In the genomic region with DNA sequence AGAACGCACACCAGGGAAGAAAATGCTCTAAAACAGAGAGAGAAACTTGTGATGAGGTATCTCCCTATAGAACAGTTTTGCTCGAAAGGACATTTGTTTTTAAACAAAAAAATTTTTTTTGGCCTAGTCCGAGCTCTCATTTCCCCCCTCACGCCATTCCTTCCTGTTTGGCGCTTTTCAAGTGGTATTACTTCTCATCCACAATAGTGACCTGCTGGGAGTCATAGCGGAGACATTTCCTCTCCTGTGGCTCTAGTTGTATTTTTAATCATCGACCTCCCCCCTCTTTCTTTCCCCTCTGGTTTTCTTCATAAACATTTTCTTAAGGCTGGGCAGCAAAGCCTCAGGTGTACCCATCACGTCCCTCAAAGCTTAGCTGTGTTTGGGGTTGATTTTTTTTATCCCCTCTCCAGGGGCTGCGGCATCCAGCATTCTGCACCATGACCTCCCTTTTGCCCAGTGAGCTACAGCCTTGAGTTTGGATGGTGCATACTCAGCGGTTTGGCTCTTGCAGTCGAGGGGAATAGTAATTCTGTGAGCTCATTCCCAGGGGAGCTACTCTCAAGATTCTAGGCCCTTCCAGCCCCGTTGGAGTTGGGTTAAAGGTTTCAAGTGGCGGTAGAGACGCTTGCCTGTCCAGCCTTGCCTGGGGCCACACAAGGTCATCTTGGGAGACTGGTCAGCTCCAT, we compare ENCODE assay signal across 12 cellular contexts.
A peak's percentile ranks its signal among the peaks of the same experiment; 100 is the strongest.
DNase-seq lines count a peak whose midpoint lies in the region; ATAC-seq and TF ChIP-seq lines count a peak whose summit lies in the region.
"Had no signal": no experiment of that assay in that cellular context is flagged by ENCODE, and none has a peak within 500 bp of the region (broad histone marks: within the 10 kb centered on the region; RNA-seq: fewer than 3 reads in every experiment).

No MANE protein-coding gene starts in this region.

- peak overlapping the region; percentile 22 for H3K27ac Mint-ChIP-seq in activated naive CD4-positive, alpha-beta T cell treated with anti-CD3 and anti-CD28 coated beads, Interleukin-2, amount 50 U/mL, for 72 hours

- H3K36me3 ChIP-seq in lower lobe of right lung (no peaks in the 10 kb centered on the region), thymus (ENCODE audit: control insufficient read depth, insufficient read depth) (no peaks in the 10 kb centered on the region), H7 (replicated peaks; ENCODE audit: control insufficient read depth, insufficient read depth, low read length) (no peaks in the 10 kb centered on the region)

- peaks cover 4 to 20% of the 10 kb centered on the region in 2 donors for H3K36me3 Mint-ChIP-seq in activated naive CD4-positive, alpha-beta T cell treated with anti-CD3 and anti-CD28 coated beads, Interleukin-2, amount 50 U/mL, for 72 hours

- peaks cover 0 to 4% of the 10 kb centered on the region in 2 donors for H3K9me3 Mint-ChIP-seq in activated naive CD4-positive, alpha-beta T cell treated with anti-CD3 and anti-CD28 coated beads, Interleukin-2, amount 50 U/mL, for 72 hours

- DNase-seq in activated naive CD4-positive, alpha-beta T cell treated with anti-CD3 and anti-CD28 coated beads, Interleukin-2, amount 50 U/mL, for 72 hours (ENCODE audit: low spot score in 2 of 2), result no peak
- DNase-seq in activated naive CD4-positive, alpha-beta T cell treated with anti-CD3 and anti-CD28 coated beads, Interleukin-2, amount 50 U/mL, for 16 hours, result no peak
- peak; percentile 90 for DNase-seq in choroid plexus epithelial cell (ENCODE audit: low read depth)
- DNase-seq in lower lobe of right lung, result no peak
- DNase-seq in stimulated activated naive CD4-positive, alpha-beta T cell treated with Interleukin-2 at 50 U/mL for 16 hours (lab: John Stamatoyannopoulos, UW), result no peak
- no peak for DNase-seq in H7
- DNase-seq: GDM1, GOT3, NCI-H524 treated with DMSO at 0.1 percent for 48 hours, trophoblast cell had no signal

- H3K27me3 ChIP-seq in lower lobe of right lung (ENCODE audit: low read depth) (no peaks in the 10 kb centered on the region), thymus (ENCODE audit: control insufficient read depth, insufficient read depth) (no peaks in the 10 kb centered on the region), H7 (ENCODE audit: control insufficient read depth, insufficient read depth, low read length) (no peaks in the 10 kb centered on the region)

- no peak overlapping the region for H3K4me3 ChIP-seq in choroid plexus epithelial cell (ENCODE audit: low read depth, low read length)
- H3K4me3 ChIP-seq in lower lobe of right lung, result no peak overlapping the region
- no peak overlapping the region for H3K4me3 ChIP-seq in thymus (ENCODE audit: low read length)
- no peak overlapping the region for H3K4me3 ChIP-seq in H7 (ENCODE audit: insufficient read depth, low read depth, low read length)

- H3K4me1 ChIP-seq in lower lobe of right lung (peaks cover 18% of the 10 kb centered on the region), thymus (ENCODE audit: control insufficient read depth, insufficient read depth, low read length) (peaks cover 57% of the 10 kb centered on the region)

- H3K9me3 ChIP-seq in lower lobe of right lung (no peaks in the 10 kb centered on the region), thymus (ENCODE audit: control insufficient read depth) (no peaks in the 10 kb centered on the region)

- 67% methylated on average over 14 of the region's 14 CpGs for WGBS in thymus

- peak overlapping the region; percentile 21 for H3K27ac ChIP-seq in lower lobe of right lung
- H3K27ac ChIP-seq in thymus (ENCODE audit: low read depth), result peak overlapping the region; percentile 76

- no peak for TF ChIP-seq CTCF in choroid plexus epithelial cell (conservative IDR thresholded peaks at IDR 0.05; ENCODE audit: low read depth, low read length)
- TF ChIP-seq CTCF in lower lobe of right lung (IDR thresholded peaks at IDR 0.05), result no peak

- peak in 1 of 2 donors; percentile 38 for ATAC-seq in activated naive CD4-positive, alpha-beta T cell treated with anti-CD3 and anti-CD28 coated beads, Interleukin-2, amount 50 U/mL, for 72 hours
- no peak for ATAC-seq in lower lobe of right lung
- no peak for ATAC-seq in GM21723 (IDR thresholded peaks at IDR 0.05; ENCODE audit: unreplicated experiment)

- intact Hi-C loops in lower lobe of right lung (cut with DNase I), result no loop called here
